10 cellular contexts compared by ENCODE assay signal in genomic region chr20:21522479-21523397, GRCh38. TPM values are rescaled to one million over a fixed set of nuclear protein-coding genes. Genes with fewer than 3 reads are reported as not detected.
DNase-seq lines count a peak whose midpoint lies in the region; ATAC-seq and TF ChIP-seq lines count a peak whose summit lies in the region.
"Had no signal": no experiment of that assay in that cellular context is flagged by ENCODE, and none has a peak within 500 bp of the region (broad histone marks: within the 10 kb centered on the region; RNA-seq: fewer than 3 reads in every experiment).

No MANE protein-coding gene starts in this region.

- no peak overlapping the region for H4K8ac ChIP-seq in neuronal stem cell (ENCODE audit: low read depth, low read length)

- H2BK15ac ChIP-seq in neuronal stem cell (ENCODE audit: low read length): no peak overlapping the region

- H3K36me3 ChIP-seq in endocrine pancreas (ENCODE audit: control insufficient read depth, insufficient read depth, low read length) (peaks cover 4% of the 10 kb centered on the region), neuronal stem cell (replicated peaks in 1 of 2; ENCODE audit: control insufficient read depth in 2 of 2, insufficient read depth in 2 of 2, low read length in 2 of 2) (no peaks in the 10 kb centered on the region)
- H3K36me3 ChIP-seq: esophagus squamous epithelium, spleen had no signal

- CTCF ChIA-PET in Calu3 (lab: Charles Lee): no interaction called here

- H2BK12ac ChIP-seq in neuronal stem cell (ENCODE audit: low read length): peak overlapping the region; percentile 5

- WGBS in neuronal stem cell (ENCODE audit: extremely low coverage in 2 of 2, insufficient read length in 2 of 2, insufficient replicate concordance in 1 of 2), 2 donors: no CpG with 5 or more reads among the region's 91 CpGs

- H2AK5ac ChIP-seq in neuronal stem cell (ENCODE audit: low read depth, low read length): no peak overlapping the region

- no peaks in the 10 kb centered on the region for H3K79me1 ChIP-seq in neuronal stem cell (ENCODE audit: low read depth, low read length)

- no peak overlapping the region for H3K14ac ChIP-seq in neuronal stem cell (ENCODE audit: low read length)

- no peak overlapping the region for H4K91ac ChIP-seq in neuronal stem cell (ENCODE audit: low read depth, low read length, poor library complexity)

- H3K27ac Mint-ChIP-seq in Calu3 (ENCODE audit: unreplicated experiment): no peak overlapping the region

- peak overlapping the region; percentile 53 for H3K4me3 ChIP-seq in endocrine pancreas (ENCODE audit: control insufficient read depth, insufficient read depth, low read length)
- H3K4me3 ChIP-seq in neuronal stem cell (ENCODE audit: low read length in 2 of 2): peak overlapping the region in 1 of 2 donors; percentile 68

- peaks cover 12% of the 10 kb centered on the region for H3K27me3 Mint-ChIP-seq in Calu3 (ENCODE audit: unreplicated experiment)

- H3K4me1 Mint-ChIP-seq in Calu3 (ENCODE audit: low read depth, unreplicated experiment): no peaks in the 10 kb centered on the region

- no peak overlapping the region for H3K4ac ChIP-seq in neuronal stem cell (ENCODE audit: low read length)

- no TSS peak for BruUV-seq in Calu3 (replicated peaks; lab: Mats Ljungman, UMichigan)

- H3K27me3 ChIP-seq in endocrine pancreas (ENCODE audit: control insufficient read depth, insufficient read depth, low read length): no peaks in the 10 kb centered on the region
- peaks cover 57 to 97% (median 89%) of the 10 kb centered on the region in 3 experiments for H3K27me3 ChIP-seq in neuronal stem cell (ENCODE audit: control insufficient read depth in 3 of 3, insufficient read depth in 3 of 3, low read depth in 1 of 3, low read length in 3 of 3)

- H3K18ac ChIP-seq in neuronal stem cell (ENCODE audit: low read length): peak overlapping the region; percentile 49

- H2BK120ac ChIP-seq in neuronal stem cell (ENCODE audit: low read depth, low read length): no peak overlapping the region

- H3K9me3 ChIP-seq in endocrine pancreas (ENCODE audit: control insufficient read depth, low read length) (no peaks in the 10 kb centered on the region), neuronal stem cell (replicated peaks in 1 of 2; ENCODE audit: control insufficient read depth in 2 of 2, insufficient read depth in 1 of 2, low read depth in 1 of 2, low read length in 2 of 2) (peaks cover 0 to 5% of the 10 kb centered on the region in 2 donors)
- H3K9me3 ChIP-seq: esophagus squamous epithelium, spleen had no signal

- peak overlapping the region; percentile 46 for H3K23ac ChIP-seq in neuronal stem cell (ENCODE audit: low read depth, low read length, poor library complexity)

- no peak overlapping the region for H3K27ac ChIP-seq in neuronal stem cell (replicated peaks; ENCODE audit: low read length)
- H3K27ac ChIP-seq: esophagus squamous epithelium, spleen had no signal

- no peak for TF ChIP-seq CTCF in Calu3 (IDR thresholded peaks at IDR 0.05; ENCODE audit: unreplicated experiment)

- peak overlapping the region; percentile 44 for H2BK5ac ChIP-seq in neuronal stem cell (ENCODE audit: low read length)

- H3K4me2 ChIP-seq in neuronal stem cell (ENCODE audit: insufficient read depth, low read length, poor library complexity, severe bottlenecking): peak overlapping the region; percentile 60

- H3K36me3 Mint-ChIP-seq in Calu3 (ENCODE audit: insufficient read depth, unreplicated experiment): no peaks in the 10 kb centered on the region

- H3K4me3 Mint-ChIP-seq in Calu3 (ENCODE audit: low read depth, unreplicated experiment): no peak overlapping the region

- no peaks in the 10 kb centered on the region for H3K9me3 Mint-ChIP-seq in Calu3 (ENCODE audit: low read depth, unreplicated experiment)

- H2AFZ ChIP-seq in neuronal stem cell (ENCODE audit: low read length): peak overlapping the region; percentile 77

- peak; percentile 20 for DNase-seq in ELF-1 (ENCODE audit: low read depth, low spot score)
- peak; percentile 68 for DNase-seq in NCI-H2171 treated with DMSO at 0.1 percent for 48 hours (lab: John Stamatoyannopoulos, UW)
- DNase-seq in neuronal stem cell (ENCODE audit: low spot score): no peak
- no peak for DNase-seq in Calu3
- no peak for DNase-seq in iPS-NIHi7 (ENCODE audit: extremely low spot score)
- DNase-seq: esophagus squamous epithelium, spleen had no signal

- H3K4me1 ChIP-seq in endocrine pancreas (ENCODE audit: control insufficient read depth, insufficient read depth, low read length): peaks cover 10% of the 10 kb centered on the region
- peaks cover 0 to 9% of the 10 kb centered on the region in 2 donors for H3K4me1 ChIP-seq in neuronal stem cell (ENCODE audit: control insufficient read depth in 2 of 2, insufficient read depth in 1 of 2, low read depth in 1 of 2, low read length in 2 of 2)

- intact Hi-C loops in Calu3 (cut with micrococcal nuclease; ENCODE audit: unreplicated experiment): no loop called here

- no peak for ATAC-seq in GM18907 (IDR thresholded peaks at IDR 0.05; ENCODE audit: unreplicated experiment)

- H3K9ac ChIP-seq in endocrine pancreas (ENCODE audit: control insufficient read depth, insufficient read depth, low read length): peak overlapping the region; percentile 91
- H3K9ac ChIP-seq in neuronal stem cell (ENCODE audit: low read depth, low read length, poor library complexity): no peak overlapping the region

RNA-seq across cellular contexts. Expression of gene NKX2-2, which starts 8.9 kb away (rescaled TPM):
- polyA plus RNA-seq in neuronal stem cell (2013, experiment 1 of 2): not detected
- polyA plus RNA-seq in neuronal stem cell (2013, experiment 2 of 2): not detected
- not detected in 2 replicates for total RNA-seq in Calu3 (2022)
- total RNA-seq: activated CD8-positive, alpha-beta memory T cell treated with anti-CD3 and anti-CD28 coated beads for 36 hours; esophagus squamous epithelium; spleen had no signal

Comparison
In these comparisons a context has a peak if more than half of its experiments do, and no peak if none do; other contexts are left out.
1. DNase-seq: peak in ELF-1 (single experiment) and NCI-H2171 treated with DMSO at 0.1 percent for 48 hours (single experiment); none in neuronal stem cell (single experiment), Calu3 (single experiment) and iPS-NIHi7 (single experiment).